In the genomic region with DNA sequence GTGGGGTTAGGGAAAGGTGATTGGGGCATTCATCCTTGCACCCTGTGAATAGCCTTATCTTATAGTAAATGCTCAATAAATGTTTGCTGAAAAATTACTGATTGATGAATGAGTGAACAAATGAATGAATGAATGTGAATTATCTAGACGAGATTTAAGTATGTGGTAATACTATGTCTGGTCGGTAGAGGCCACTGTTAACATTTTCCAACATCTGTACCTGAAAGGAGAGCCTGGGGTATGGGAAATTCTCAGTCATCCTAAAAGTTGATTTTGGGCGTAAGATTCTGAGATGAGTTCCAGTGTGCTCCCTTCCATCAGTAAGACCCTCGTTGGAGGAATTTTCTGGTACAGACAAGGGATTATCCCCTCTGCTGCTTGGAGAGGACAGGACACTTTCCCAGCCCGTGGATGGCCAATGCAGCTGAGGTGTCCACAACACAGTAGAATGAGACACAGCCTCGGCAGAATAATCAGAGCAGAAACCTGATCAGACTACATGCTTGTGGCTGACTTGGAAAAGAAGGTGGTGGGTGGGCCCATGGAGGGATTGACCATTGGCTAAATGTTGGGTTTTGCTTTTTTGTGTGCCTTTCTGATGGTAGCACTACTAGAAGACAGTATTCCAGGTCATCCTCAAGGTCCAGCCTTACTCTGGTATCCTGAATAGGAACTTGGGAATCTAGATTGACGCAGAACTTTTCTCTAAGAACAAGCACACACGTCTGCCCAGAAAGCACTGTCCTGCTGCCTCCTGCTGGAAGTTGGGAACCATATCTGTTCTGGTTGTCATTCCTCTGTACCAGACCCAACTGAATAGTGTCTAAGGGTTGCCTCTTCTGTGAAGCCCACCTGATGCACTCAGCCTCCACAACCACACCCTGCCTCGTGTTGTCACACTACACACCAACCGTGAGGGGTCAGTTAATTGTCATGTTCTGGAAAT, we compare ENCODE assay signal across 8 cellular contexts.
DNase-seq lines count a peak whose midpoint lies in the region; TF ChIP-seq lines count a peak whose summit lies in the region.

No MANE protein-coding gene starts in this region.

- in situ Hi-C loops in ACHN (cut with HindIII; ENCODE audit: low pct_ligation_motif_present, low pct_unique_long_range_greater_than_20kb, low sequenced_read_pairs): no loop called here
- in situ Hi-C loops in GM13976 (cut with MboI; ENCODE audit: low sequenced_read_pairs, unreplicated experiment): no loop called here

- peak; percentile 40 for DNase-seq in ACHN
- no peak for DNase-seq in GM13976 (ENCODE audit: low spot score)
- DNase-seq in NCI-H2107 treated with DMSO at 0.1 percent for 48 hours (lab: John Stamatoyannopoulos, UW; ENCODE audit: unreplicated experiment): peak; percentile 11
- peak; percentile 36 for DNase-seq in cerebellar cortex (ENCODE audit: low spot score)
- peak; percentile 25 to 48 for DNase-seq in lung microvascular endothelial cell (ENCODE audit: low read depth in 2 of 2)
- DNase-seq in DMS79 (lab: John Stamatoyannopoulos, UW): no peak
- no peak for DNase-seq in activated CD4-positive, alpha-beta T cell treated with anti-CD3 and anti-CD28 coated beads, Interleukin-2, amount 50 U/mL, for 1 hour
- no peak for DNase-seq in Ammon's horn (ENCODE audit: low spot score)

- TF ChIP-seq CTCF in GM13976 (IDR thresholded peaks at IDR 0.05; ENCODE audit: borderline replicate concordance, control extremely low read depth, extremely low read depth, insufficient read depth, missing control alignments): peak; percentile 42

Comparison
In these comparisons a context has a peak if more than half of its experiments do, and no peak if none do; other contexts are left out.
1. DNase-seq: peak in ACHN (single experiment), NCI-H2107 treated with DMSO at 0.1 percent for 48 hours (single experiment), cerebellar cortex (single experiment) and lung microvascular endothelial cell (2 of 2); none in GM13976 (single experiment), DMS79 (single experiment), activated CD4-positive, alpha-beta T cell treated with anti-CD3 and anti-CD28 coated beads, Interleukin-2, amount 50 U/mL, for 1 hour (single experiment) and Ammon's horn (single experiment).